24 cellular contexts compared by ENCODE assay signal in the genomic region with DNA sequence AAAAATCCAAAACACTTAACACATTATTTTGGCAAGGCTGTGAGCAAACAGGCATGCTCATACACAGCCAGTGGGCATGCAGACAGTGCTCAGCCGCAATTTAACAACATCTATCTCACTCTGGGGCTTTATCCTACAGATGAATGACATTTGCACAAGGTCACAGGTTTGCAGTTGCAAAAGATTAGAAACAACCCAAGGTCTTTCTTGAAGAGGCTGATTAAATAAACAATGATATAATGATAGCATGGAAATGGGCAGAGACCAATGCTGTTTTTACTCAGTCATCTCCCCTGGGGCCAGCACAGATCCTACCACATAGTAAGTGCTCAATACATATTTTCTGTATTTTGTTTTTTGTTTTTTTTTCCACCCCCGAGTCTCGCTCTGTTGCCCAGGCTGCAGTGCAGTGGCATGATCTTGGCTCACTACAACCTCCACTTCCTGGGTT. TPM values are rescaled to one million over a fixed set of nuclear protein-coding genes. Genes with fewer than 3 reads are reported as not detected.
DNase-seq lines count a peak whose midpoint lies in the region; ATAC-seq and TF ChIP-seq lines count a peak whose summit lies in the region.
"Had no signal": no experiment of that assay in that cellular context is flagged by ENCODE, and none has a peak within 500 bp of the region (broad histone marks: within the 10 kb centered on the region; RNA-seq: fewer than 3 reads in every experiment).

No MANE protein-coding gene starts in this region.

- 84% methylated on average over 3 of the region's 3 CpGs for WGBS in right cardiac atrium
- 52 to 58% (median 54%) methylated on average over 3 of the region's 3 CpGs for WGBS in adrenal gland, 4 donors

- H3K27ac Mint-ChIP-seq in immature natural killer cell: no peak overlapping the region
- H3K27ac Mint-ChIP-seq: activated naive CD8-positive, alpha-beta T cell; brain; CD4-positive, CD25-positive, alpha-beta regulatory T cell; naive thymus-derived CD8-positive, alpha-beta T cell had no signal

- H2AFZ ChIP-seq in osteoblast (ENCODE audit: low read length): no peak overlapping the region
- H2AFZ ChIP-seq: GM23248 had no signal

- intact Hi-C loops in right cardiac atrium (cut with DNase I): no loop called here
- intact Hi-C loops in Right ventricle myocardium superior (cut with DNase I): no loop called here
- intact Hi-C loops in adrenal gland (cut with DNase I): no loop called here

- H3K4me3 ChIP-seq in right cardiac atrium (ENCODE audit: low read length): no peak overlapping the region
- H3K4me3 ChIP-seq in adrenal gland: no peak overlapping the region
- H3K4me3 ChIP-seq in osteoblast (ENCODE audit: insufficient read depth, low read length): no peak overlapping the region
- H3K4me3 ChIP-seq: GM23248, SJSA1, testis had no signal

- no peak for TF ChIP-seq CTCF in adrenal gland (IDR thresholded peaks at IDR 0.05)
- no peak for TF ChIP-seq CTCF in osteoblast (IDR thresholded peaks at IDR 0.05; ENCODE audit: extremely low read depth, low read depth, low read length)

- peaks cover 2 to 9% (median 5%) of the 10 kb centered on the region in 3 donors for H3K27me3 Mint-ChIP-seq in immature natural killer cell (ENCODE audit: low read depth in 3 of 3)

- H3K4me1 ChIP-seq in right cardiac atrium (ENCODE audit: control insufficient read depth, insufficient read depth, low read length) (peaks cover 11% of the 10 kb centered on the region), adrenal gland (replicated peaks in 1 of 2) (peaks cover 0 to 18% of the 10 kb centered on the region in 2 donors), osteoblast (ENCODE audit: insufficient read depth, low read length) (peaks cover 4% of the 10 kb centered on the region)

- no peak overlapping the region for H3K4me2 ChIP-seq in osteoblast (ENCODE audit: insufficient read depth, low read length)

- no peaks in the 10 kb centered on the region for H4K20me1 ChIP-seq in osteoblast (ENCODE audit: insufficient read depth, low read length)

- H3K4me1 Mint-ChIP-seq in immature natural killer cell: peaks cover 0 to 5% of the 10 kb centered on the region in 2 donors
- H3K4me1 Mint-ChIP-seq: brain; CD4-positive, CD25-positive, alpha-beta regulatory T cell had no signal

- TF ChIP-seq POLR2A in adrenal gland (IDR thresholded peaks at IDR 0.05): no peak

- H3K9me3 ChIP-seq in right cardiac atrium (ENCODE audit: control insufficient read depth, low read length) (no peaks in the 10 kb centered on the region), adrenal gland (replicated peaks in 1 of 3) (no peaks in the 10 kb centered on the region), osteoblast (ENCODE audit: low read depth, low read length) (peaks cover 2% of the 10 kb centered on the region)
- H3K9me3 ChIP-seq: testis had no signal

- DNase-seq in right cardiac atrium (no peak), Right ventricle myocardium superior (no peak), adrenal gland (peak in 1 of 7 donors; percentile 54), osteoblast (ENCODE audit: insufficient read length, low spot score, missing footprints) (peak; percentile 88), immature natural killer cell (no peak), SIG-M5 treated with dmso at 0.1 percent for 504 hours (lab: John Stamatoyannopoulos, UW; ENCODE audit: unreplicated experiment) (no peak), globus pallidus (ENCODE audit: low spot score) (no peak)
- no peak for DNase-seq in stimulated activated CD4-positive, alpha-beta T cell treated with anti-CD3 and anti-CD28 coated beads, Interleukin-4, amount 100 ng/mL, for 24 hours
- DNase-seq: CD4-positive, CD25-positive, alpha-beta regulatory T cell; DMS53; GM23248; mammary epithelial cell; MV-4-11; naive thymus-derived CD8-positive, alpha-beta T cell; NCI-H187 treated with DMSO at 0.1 percent for 48 hours; small intestine; stimulated activated CD4-positive, alpha-beta T cell treated with anti-CD3 and anti-CD28 coated beads, Interleukin-4, amount 100 ng/mL, for 4 hours; T-helper 9 cell; testis had no signal

- H3K36me3 ChIP-seq in adrenal gland (replicated peaks in 1 of 2) (no peaks in the 10 kb centered on the region), osteoblast (ENCODE audit: insufficient read depth, low read length) (no peaks in the 10 kb centered on the region)
- H3K36me3 ChIP-seq: SJSA1 had no signal

- H3K9me3 Mint-ChIP-seq in immature natural killer cell: peaks cover 0 to 12% (median 1%) of the 10 kb centered on the region in 6 donors

- no peak overlapping the region for H3K4me3 Mint-ChIP-seq in immature natural killer cell
- H3K4me3 Mint-ChIP-seq: activated naive CD8-positive, alpha-beta T cell; brain; CD4-positive, CD25-positive, alpha-beta regulatory T cell; naive thymus-derived CD8-positive, alpha-beta T cell had no signal

- H3K27ac ChIP-seq in right cardiac atrium (ENCODE audit: low read length) (peak overlapping the region; percentile 71), adrenal gland (peak overlapping the region; percentile 37 to 90 (median 55)), osteoblast (ENCODE audit: low read depth, low read length) (no peak overlapping the region)
- H3K27ac ChIP-seq: GM23248, SJSA1, testis had no signal

- H3K27me3 ChIP-seq in right cardiac atrium (ENCODE audit: control insufficient read depth, insufficient read depth): no peaks in the 10 kb centered on the region
- no peaks in the 10 kb centered on the region for H3K27me3 ChIP-seq in adrenal gland
- no peaks in the 10 kb centered on the region for H3K27me3 ChIP-seq in osteoblast (ENCODE audit: insufficient read depth, low read length)
- H3K27me3 ChIP-seq: SJSA1, testis had no signal

- H3K36me3 Mint-ChIP-seq in immature natural killer cell: peaks cover 0 to 4% (median 0%) of the 10 kb centered on the region in 3 donors
- H3K36me3 Mint-ChIP-seq: activated naive CD8-positive, alpha-beta T cell; brain; CD4-positive, CD25-positive, alpha-beta regulatory T cell; IgD-negative memory B cell had no signal

- peaks cover 48% of the 10 kb centered on the region for H3K79me2 ChIP-seq in osteoblast (ENCODE audit: insufficient read depth, low read length)

- no peak for ATAC-seq in right cardiac atrium
- no peak for ATAC-seq in Right ventricle myocardium superior (ENCODE audit: poor library complexity)
- ATAC-seq: naive thymus-derived CD8-positive, alpha-beta T cell had no signal

RNA-seq across cellular contexts. Expression of a gene that starts 9.4 kb away (rescaled TPM):
- total RNA-seq in right cardiac atrium: 100 to 1,000 TPM in 1 of 4 donors, 10 to 100 TPM in 3; 74.3 to 103 (median 86.8) TPM
- 66.3 TPM for polyA plus RNA-seq in right cardiac atrium
- 76.1 TPM for total RNA-seq in Right ventricle myocardium superior
- total RNA-seq in adrenal gland: 10 to 100 TPM in 7 of 8 donors, 1 to 10 TPM in 1; 2.7 to 29.8 (median 18.2) TPM
- 10 to 100 TPM in 2 of 3 donors, 1 to 10 TPM in 1; 4.2 to 21.5 (median 17.8) TPM for polyA plus RNA-seq in adrenal gland
- 19.9 and 24.2 TPM in 2 replicates for total RNA-seq in osteoblast
- polyA plus RNA-seq in immature natural killer cell: 1 to 10 TPM in 1 of 3 donors, under 1 TPM in 1, not detected in 1; 0.38 to 1.1 TPM
- total RNA-seq: activated CD8-positive, alpha-beta memory T cell treated with anti-CD3 and anti-CD28 coated beads for 36 hours; CD4-positive, CD25-positive, alpha-beta regulatory T cell; naive thymus-derived CD8-positive, alpha-beta T cell had no signal
- polyA plus RNA-seq: CD4-positive, CD25-positive, alpha-beta regulatory T cell; IgD-negative memory B cell; naive thymus-derived CD8-positive, alpha-beta T cell had no signal
